Comparison of ENCODE assay signal across 20 cellular contexts in genomic region chr21:25637846-25638245, GRCh38.
"Had no signal": no experiment of that assay in that cellular context is flagged by ENCODE, and none has a peak within 500 bp of the region (broad histone marks: within the 10 kb centered on the region; RNA-seq: fewer than 3 reads in every experiment).

No MANE protein-coding gene starts in this region.

- H3K27me3 ChIP-seq: gastrocnemius medialis, heart left ventricle had no signal

- H3K4me1 ChIP-seq: breast epithelium had no signal

- ATAC-seq: activated CD4-positive, alpha-beta T cell treated with anti-CD3 and anti-CD28 coated beads for 36 hours; activated CD8-positive, alpha-beta T cell treated with anti-CD3 and anti-CD28 coated beads for 36 hours; activated naive CD4-positive, alpha-beta T cell treated with anti-CD3 and anti-CD28 coated beads, Interleukin-2, amount 50 U/mL, for 72 hours; activated T-cell treated with anti-CD3 and anti-CD28 coated beads, Interleukin-2, amount 50 U/mL, for 4 hours; effector memory CD8-positive, alpha-beta T cell; lower lobe of right lung; naive thymus-derived CD8-positive, alpha-beta T cell had no signal

- H3K9me2 ChIP-seq: SK-N-SH had no signal

- H3K36me3 Mint-ChIP-seq: naive thymus-derived CD8-positive, alpha-beta T cell had no signal

- DNase-seq: activated CD4-positive, alpha-beta T cell treated with anti-CD3 and anti-CD28 coated beads for 36 hours; activated CD8-positive, alpha-beta T cell treated with anti-CD3 and anti-CD28 coated beads for 36 hours; activated gamma-delta T cell; activated T-cell treated with anti-CD3 and anti-CD28 coated beads, Interleukin-2, amount 50 U/mL, for 4 hours; dermis blood vessel endothelial cell; effector memory CD8-positive, alpha-beta T cell; gastrocnemius medialis; heart left ventricle; lower lobe of right lung; naive thymus-derived CD8-positive, alpha-beta T cell; occipital lobe; SK-N-SH; small intestine; T-helper 1 cell; WERI-Rb-1 had no signal

- H3K27ac Mint-ChIP-seq: activated CD4-positive, alpha-beta T cell treated with anti-CD3 and anti-CD28 coated beads for 36 hours; activated CD8-positive, alpha-beta T cell treated with anti-CD3 and anti-CD28 coated beads for 36 hours; stimulated activated naive CD8-positive, alpha-beta T cell treated with anti-CD3 and anti-CD28 coated beads, Interleukin-15, Interleukin-2, amounts not matched to agents 100 ng/mL and 50 ng/mL, for 24 hours had no signal

- H3K9ac ChIP-seq: SK-N-SH had no signal

- H3K9me3 ChIP-seq: breast epithelium, gastrocnemius medialis, heart left ventricle, lower lobe of right lung, SK-N-SH, suprapubic skin had no signal

- H3K27ac ChIP-seq: breast epithelium, epithelial cell of prostate, lower lobe of right lung, suprapubic skin had no signal

- H3K9me3 Mint-ChIP-seq: activated CD8-positive, alpha-beta T cell treated with anti-CD3 and anti-CD28 coated beads for 36 hours; activated T-cell treated with anti-CD3 and anti-CD28 coated beads, Interleukin-2, amount 50 U/mL, for 4 hours; effector memory CD8-positive, alpha-beta T cell; naive thymus-derived CD8-positive, alpha-beta T cell; stimulated activated naive CD8-positive, alpha-beta T cell treated with anti-CD3 and anti-CD28 coated beads, Interleukin-15, Interleukin-2, amounts not matched to agents 100 ng/mL and 50 ng/mL, for 24 hours had no signal

- H3K36me3 ChIP-seq: breast epithelium, gastrocnemius medialis, lower lobe of right lung, suprapubic skin, WERI-Rb-1 had no signal
